ENCODE assay signal across 12 cellular contexts in genomic region chr2:144389151-144389929, GRCh38.
DNase-seq lines count a peak whose midpoint lies in the region; ATAC-seq and TF ChIP-seq lines count a peak whose summit lies in the region.
"Had no signal": no experiment of that assay in that cellular context is flagged by ENCODE, and none has a peak within 500 bp of the region (broad histone marks: within the 10 kb centered on the region; RNA-seq: fewer than 3 reads in every experiment).

No MANE protein-coding gene starts in this region.

- TF ChIP-seq CTCF in VCaP (conservative IDR thresholded peaks at IDR 0.05), result no peak
- no peak for TF ChIP-seq CTCF in neural progenitor cell (IDR thresholded peaks at IDR 0.05)

- no peak overlapping the region for H3K4me2 ChIP-seq in neural progenitor cell

- H4K20me1 ChIP-seq in neural progenitor cell (ENCODE audit: low read depth), result no peaks in the 10 kb centered on the region

- intact Hi-C loops in left ventricle myocardium superior (cut with micrococcal nuclease), result no loop called here

- H3K36me3 ChIP-seq in neural progenitor cell, result peaks cover 33% of the 10 kb centered on the region
- H3K36me3 ChIP-seq: BE2C had no signal

- no peak overlapping the region for H3K27ac Mint-ChIP-seq in neural progenitor cell
- no peak overlapping the region for H3K27ac Mint-ChIP-seq in natural killer cell treated with Interleukin-12 subunit alpha and Interleukin-12 subunit beta and Interleukin-15 and Interleukin-18, amount 100 ng/mL, for 72 hours

- H3K9me3 ChIP-seq in neural progenitor cell (ENCODE audit: low read depth), result no peaks in the 10 kb centered on the region
- H3K9me3 ChIP-seq: BE2C had no signal

- no peak overlapping the region for H3K4me3 Mint-ChIP-seq in neural progenitor cell
- H3K4me3 Mint-ChIP-seq in natural killer cell treated with Interleukin-12 subunit alpha and Interleukin-12 subunit beta and Interleukin-15 and Interleukin-18, amount 100 ng/mL, for 72 hours, result no peak overlapping the region

- no peaks in the 10 kb centered on the region for H3K79me2 ChIP-seq in neural progenitor cell (ENCODE audit: low read depth)

- no peaks in the 10 kb centered on the region for H3K4me1 ChIP-seq in neural progenitor cell
- H3K4me1 ChIP-seq: BE2C had no signal

- peaks cover 27% of the 10 kb centered on the region for H3F3A ChIP-seq in neural progenitor cell (ENCODE audit: low read depth)

- peaks cover 22% of the 10 kb centered on the region for H3K36me3 Mint-ChIP-seq in neural progenitor cell
- peaks cover 6% of the 10 kb centered on the region for H3K36me3 Mint-ChIP-seq in natural killer cell treated with Interleukin-12 subunit alpha and Interleukin-12 subunit beta and Interleukin-15 and Interleukin-18, amount 100 ng/mL, for 72 hours

- no peak overlapping the region for H3K4me3 ChIP-seq in neural progenitor cell

- no peak overlapping the region for H3K9ac ChIP-seq in neural progenitor cell

- H3K9me3 Mint-ChIP-seq in neural progenitor cell, result no peaks in the 10 kb centered on the region
- no peaks in the 10 kb centered on the region for H3K9me3 Mint-ChIP-seq in natural killer cell treated with Interleukin-12 subunit alpha and Interleukin-12 subunit beta and Interleukin-15 and Interleukin-18, amount 100 ng/mL, for 72 hours

- H3K27me3 ChIP-seq in neural progenitor cell, result no peaks in the 10 kb centered on the region
- H3K27me3 ChIP-seq: BE2C had no signal

- no peaks in the 10 kb centered on the region for H3K4me1 Mint-ChIP-seq in neural progenitor cell
- peaks cover 5 to 19% of the 10 kb centered on the region in 2 donors for H3K4me1 Mint-ChIP-seq in natural killer cell treated with Interleukin-12 subunit alpha and Interleukin-12 subunit beta and Interleukin-15 and Interleukin-18, amount 100 ng/mL, for 72 hours (ENCODE audit: low read depth in 2 of 2)

- no peak overlapping the region for H2AFZ ChIP-seq in neural progenitor cell (replicated peaks)

- no peaks in the 10 kb centered on the region for H3K27me3 Mint-ChIP-seq in neural progenitor cell (ENCODE audit: insufficient read depth, low read depth)
- H3K27me3 Mint-ChIP-seq in natural killer cell treated with Interleukin-12 subunit alpha and Interleukin-12 subunit beta and Interleukin-15 and Interleukin-18, amount 100 ng/mL, for 72 hours, result no peaks in the 10 kb centered on the region

- ATAC-seq in left ventricle myocardium superior, result peak; percentile 21
- no peak for ATAC-seq in natural killer cell treated with Interleukin-12 subunit alpha and Interleukin-12 subunit beta and Interleukin-15 and Interleukin-18, amount 100 ng/mL, for 72 hours
- no peak for ATAC-seq in GM21515 (IDR thresholded peaks at IDR 0.05; ENCODE audit: unreplicated experiment)
- no peak for ATAC-seq in HG03469 (IDR thresholded peaks at IDR 0.05; ENCODE audit: unreplicated experiment)

- DNase-seq in ELF-1 (ENCODE audit: low read depth, low spot score) (peak; percentile 5), left ventricle myocardium superior (peak; percentile 30), neural progenitor cell (ENCODE audit: low spot score) (no peak), cerebellar nuclear complex (lab: John Stamatoyannopoulos, UW) (no peak)
- no peak for DNase-seq in natural killer cell treated with Interleukin-12 subunit alpha and Interleukin-12 subunit beta and Interleukin-15 and Interleukin-18, amount 100 ng/mL, for 72 hours (ENCODE audit: low spot score)
- DNase-seq: BE2C, hypothalamus, NCI-H1694 treated with DMSO at 0.1 percent for 48 hours had no signal

- peak overlapping the region; percentile 70 for H3K27ac ChIP-seq in VCaP
- peak overlapping the region; percentile 6 for H3K27ac ChIP-seq in neural progenitor cell
- H3K27ac ChIP-seq: HL-60 had no signal

Comparison
In these comparisons a context has a peak if more than half of its experiments do, and no peak if none do; other contexts are left out.
1. DNase-seq: peak in ELF-1 (single experiment) and left ventricle myocardium superior (single experiment); none in neural progenitor cell (single experiment), natural killer cell treated with Interleukin-12 subunit alpha and Interleukin-12 subunit beta and Interleukin-15 and Interleukin-18, amount 100 ng/mL, for 72 hours (single experiment) and cerebellar nuclear complex (0 of 2).